In genomic region chr5:62627901-62628300, GRCh38 we compare ENCODE assay signal across 1 cellular context.
TF ChIP-seq lines count a peak whose summit lies in the region.

No MANE protein-coding gene starts in this region.

TF ChIP-seq in H1, 55 proteins besides CTCF, POLR2A, EP300 and RAD21 (continued from another document):
- TF ChIP-seq TAF7 (optimal IDR thresholded peaks at IDR 0.05; ENCODE audit: borderline replicate concordance, low read depth, low read length) (no peak), HDAC2 (IDR thresholded peaks at IDR 0.05; ENCODE audit: borderline replicate concordance in 1 of 2, low read depth in 2 of 2, low read length in 2 of 2) (no peak), JUN (IDR thresholded peaks at IDR 0.05; ENCODE audit: low read depth, low read length) (no peak), FOSL1 (IDR thresholded peaks at IDR 0.05; ENCODE audit: insufficient read depth, low read depth, low read length) (no peak), POU5F1 (IDR thresholded peaks at IDR 0.05; ENCODE audit: low read depth, low read length) (no peak)
